ENCODE assay signal across 1 cellular context in the genomic region with DNA sequence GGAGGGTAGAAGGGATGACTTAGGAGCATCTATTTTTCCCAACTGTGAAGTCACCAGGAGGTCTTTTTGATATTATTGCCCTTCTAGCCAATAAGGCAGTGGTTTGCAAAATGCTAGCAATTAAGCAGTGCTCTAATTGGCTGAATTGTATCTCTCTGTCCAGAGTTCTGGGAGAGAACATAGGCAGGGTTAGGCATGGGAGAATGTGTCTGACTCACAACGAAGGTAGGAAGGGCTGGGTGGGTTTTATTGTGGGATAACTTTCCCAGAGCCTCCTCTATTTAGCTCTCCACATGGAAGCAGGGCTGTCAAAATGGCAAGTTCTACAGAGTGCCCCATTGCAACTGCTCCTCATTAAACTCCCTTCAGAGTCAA.
TF ChIP-seq lines count a peak whose summit lies in the region.

No MANE protein-coding gene starts in this region.

TF ChIP-seq in GM23338, 12 proteins besides CTCF, POLR2A, EP300 and RAD21 (continued from another document):
- TF ChIP-seq STAT1 (IDR thresholded peaks at IDR 0.05; ENCODE audit: unreplicated experiment) (no peak), EZH2 (IDR thresholded peaks at IDR 0.05; ENCODE audit: low read depth, unreplicated experiment) (no peak)
